In genomic region chr4:96093563-96093962, GRCh38 we compare ENCODE assay signal across 15 cellular contexts.
DNase-seq lines count a peak whose midpoint lies in the region; ATAC-seq and TF ChIP-seq lines count a peak whose summit lies in the region.
"Had no signal": no experiment of that assay in that cellular context is flagged by ENCODE, and none has a peak within 500 bp of the region (broad histone marks: within the 10 kb centered on the region; RNA-seq: fewer than 3 reads in every experiment).

No MANE protein-coding gene starts in this region.

- H3K9me3 Mint-ChIP-seq in T-cell: peaks cover 0 to 6% (median 3%) of the 10 kb centered on the region in 3 donors

- H4K20me1 ChIP-seq in HCT116 (ENCODE audit: insufficient read depth): no peaks in the 10 kb centered on the region

- intact Hi-C loops in HCT116 (cut with micrococcal nuclease): no loop called here

- no peak overlapping the region for H3K27ac ChIP-seq in HCT116 (ENCODE audit: low read depth, low read length)
- H3K27ac ChIP-seq: KMS-11 had no signal

- no peak overlapping the region for H3K4me3 ChIP-seq in HCT116 (replicated peaks in 1 of 2; ENCODE audit: low read depth in 1 of 2, low read length in 2 of 2)
- H3K4me3 ChIP-seq in neuron (ENCODE audit: low read length): no peak overlapping the region

- H3K9me2 ChIP-seq in HCT116 (ENCODE audit: insufficient read depth): no peaks in the 10 kb centered on the region

- no peak overlapping the region for H3K4me2 ChIP-seq in HCT116 (ENCODE audit: low read length)
- H3K4me2 ChIP-seq: KMS-11 had no signal

- H3K27ac Mint-ChIP-seq in T-cell: no peak overlapping the region

- RAD21 ChIA-PET in HCT116 (lab: Charles Lee; ENCODE audit: low non-redundant PET in 1 of 2, low total read pairs in 2 of 2, uncharacterized antibody in 2 of 2, unreplicated experiment in 2 of 2): no interaction called here

- H3K4me1 Mint-ChIP-seq in T-cell: no peaks in the 10 kb centered on the region

- TF ChIP-seq CTCF in HCT116 (IDR thresholded peaks at IDR 0.05 in 2 of 3, conservative IDR thresholded peaks at IDR 0.05 in 1 of 3; ENCODE audit: borderline replicate concordance in 1 of 3, insufficient read depth in 1 of 3, low read depth in 2 of 3, low read length in 2 of 3): no peak

- no peaks in the 10 kb centered on the region for H3K36me3 ChIP-seq in HCT116 (ENCODE audit: control insufficient read depth in 1 of 2, insufficient read depth in 2 of 2, low read length in 2 of 2)
- no peaks in the 10 kb centered on the region for H3K36me3 ChIP-seq in neuron (ENCODE audit: insufficient read depth, low read length)

- no peak overlapping the region for H3K9ac ChIP-seq in HCT116 (ENCODE audit: low read length)
- H3K9ac ChIP-seq: KMS-11 had no signal

- H2AFZ ChIP-seq in HCT116 (ENCODE audit: low read depth, low read length, poor library complexity, severe bottlenecking): peak overlapping the region; percentile 49
- H2AFZ ChIP-seq in neuron (ENCODE audit: low read depth, low read length): peak overlapping the region; percentile 56

- DNase-seq in HCT116 (ENCODE audit: low read depth, low spot score): no peak
- DNase-seq in NCI-H146 treated with DMSO at 0.1 percent for 48 hours (lab: John Stamatoyannopoulos, UW; ENCODE audit: unreplicated experiment): no peak
- no peak for DNase-seq in erythroblast (lab: John Stamatoyannopoulos, UW)
- no peak for DNase-seq in T-cell
- DNase-seq: AML-193, Caco-2, NCI-H187 treated with DMSO at 0.1 percent for 48 hours, NCI-H446, PC-3 had no signal

- POLR2A ChIA-PET in HCT116 (lab: Charles Lee): no interaction called here
- POLR2A ChIA-PET in T-cell (lab: Charles Lee): no interaction called here

- H3K27me3 Mint-ChIP-seq in T-cell: no peaks in the 10 kb centered on the region

- no peaks in the 10 kb centered on the region for H3K9me3 ChIP-seq in HCT116 (ENCODE audit: control insufficient read depth in 1 of 2, insufficient read depth in 1 of 2, low read depth in 1 of 2, low read length in 2 of 2)
- no peaks in the 10 kb centered on the region for H3K9me3 ChIP-seq in neuron (ENCODE audit: low read length)
- H3K9me3 ChIP-seq: Caco-2 had no signal

- TF ChIP-seq RAD21 in HCT116 (IDR thresholded peaks at IDR 0.05; ENCODE audit: low read depth): no peak

- H3K27me3 ChIP-seq in HCT116 (ENCODE audit: insufficient read depth, low read length): no peaks in the 10 kb centered on the region
- H3K27me3 ChIP-seq in neuron (ENCODE audit: insufficient read depth, low read length): no peaks in the 10 kb centered on the region

- no TSS peak for BruUV-seq in HCT116 (replicated peaks; lab: Mats Ljungman, UMichigan)

- CTCF ChIA-PET in HCT116 (lab: Charles Lee): no interaction called here
- CTCF ChIA-PET in T-cell (lab: Charles Lee): no interaction called here

- no peak overlapping the region for H3K4me3 Mint-ChIP-seq in T-cell

- no peaks in the 10 kb centered on the region for H3K79me2 ChIP-seq in HCT116 (ENCODE audit: insufficient read depth, low read length)

- ATAC-seq in GM18520 (IDR thresholded peaks at IDR 0.05; ENCODE audit: unreplicated experiment) (peak; percentile 36), HCT116 (no peak), HG03354 (IDR thresholded peaks at IDR 0.05; ENCODE audit: poor library complexity, severe bottlenecking, unreplicated experiment) (peak; percentile 48), HG03097 (IDR thresholded peaks at IDR 0.05; ENCODE audit: low FRiP score, unreplicated experiment) (no peak), T-cell (replicated peaks in 1 of 4) (no peak)
- ATAC-seq: HepG2, PC-3 had no signal

- TF ChIP-seq POLR2A in HCT116 (IDR thresholded peaks at IDR 0.05; ENCODE audit: borderline replicate concordance, extremely low read depth, insufficient read depth, insufficient read length): no peak
- no peak for TF ChIP-seq POLR2A in erythroblast (IDR thresholded peaks at IDR 0.05; ENCODE audit: low read length)

- H3K4me1 ChIP-seq in HCT116 (ENCODE audit: control insufficient read depth in 1 of 2, insufficient read depth in 2 of 2, low read length in 2 of 2) (no peaks in the 10 kb centered on the region), neuron (ENCODE audit: insufficient read depth, low read length) (peaks cover 10% of the 10 kb centered on the region)
- H3K4me1 ChIP-seq: Caco-2 had no signal

- H3K36me3 Mint-ChIP-seq in T-cell: no peaks in the 10 kb centered on the region

TF ChIP-seq in HCT116, 20 proteins besides CTCF, POLR2A, EP300 and RAD21:
- no peak for TF ChIP-seq ZBTB33 (IDR thresholded peaks at IDR 0.05; ENCODE audit: extremely low read depth, insufficient replicate concordance, low read length)
- TF ChIP-seq SIN3A (IDR thresholded peaks at IDR 0.05; ENCODE audit: low read depth): no peak
- TF ChIP-seq EZH2 (IDR thresholded peaks at IDR 0.05): no peak
- no peak for TF ChIP-seq SP1 (IDR thresholded peaks at IDR 0.05; ENCODE audit: low read depth)
- TF ChIP-seq, protein P1, sequence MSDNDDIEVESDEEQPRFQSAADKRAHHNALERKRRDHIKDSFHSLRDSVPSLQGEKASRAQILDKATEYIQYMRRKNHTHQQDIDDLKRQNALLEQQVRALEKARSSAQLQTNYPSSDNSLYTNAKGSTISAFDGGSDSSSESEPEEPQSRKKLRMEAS (IDR thresholded peaks at IDR 0.05): no peak
- no peak for TF ChIP-seq EZH2phosphoT487 (IDR thresholded peaks at IDR 0.05; ENCODE audit: borderline replicate concordance)
- TF ChIP-seq ZNF274 (IDR thresholded peaks at IDR 0.05; ENCODE audit: low read depth, low read length): no peak
- no peak for TF ChIP-seq POLR2AphosphoS5 (IDR thresholded peaks at IDR 0.05; ENCODE audit: low read depth, low read length)
- TF ChIP-seq EGR1 (IDR thresholded peaks at IDR 0.05; ENCODE audit: low read depth): no peak
- no peak for TF ChIP-seq JUND (IDR thresholded peaks at IDR 0.05)
- TF ChIP-seq ATF3 (IDR thresholded peaks at IDR 0.05): no peak
- no peak for TF ChIP-seq SRF (IDR thresholded peaks at IDR 0.05; ENCODE audit: low read depth)
- TF ChIP-seq TCF7L2 (IDR thresholded peaks at IDR 0.05; ENCODE audit: borderline replicate concordance, extremely low read depth, insufficient read depth, insufficient read length): no peak
- no peak for TF ChIP-seq FOSL1 (IDR thresholded peaks at IDR 0.05; ENCODE audit: low read depth)
- TF ChIP-seq, protein P2, sequence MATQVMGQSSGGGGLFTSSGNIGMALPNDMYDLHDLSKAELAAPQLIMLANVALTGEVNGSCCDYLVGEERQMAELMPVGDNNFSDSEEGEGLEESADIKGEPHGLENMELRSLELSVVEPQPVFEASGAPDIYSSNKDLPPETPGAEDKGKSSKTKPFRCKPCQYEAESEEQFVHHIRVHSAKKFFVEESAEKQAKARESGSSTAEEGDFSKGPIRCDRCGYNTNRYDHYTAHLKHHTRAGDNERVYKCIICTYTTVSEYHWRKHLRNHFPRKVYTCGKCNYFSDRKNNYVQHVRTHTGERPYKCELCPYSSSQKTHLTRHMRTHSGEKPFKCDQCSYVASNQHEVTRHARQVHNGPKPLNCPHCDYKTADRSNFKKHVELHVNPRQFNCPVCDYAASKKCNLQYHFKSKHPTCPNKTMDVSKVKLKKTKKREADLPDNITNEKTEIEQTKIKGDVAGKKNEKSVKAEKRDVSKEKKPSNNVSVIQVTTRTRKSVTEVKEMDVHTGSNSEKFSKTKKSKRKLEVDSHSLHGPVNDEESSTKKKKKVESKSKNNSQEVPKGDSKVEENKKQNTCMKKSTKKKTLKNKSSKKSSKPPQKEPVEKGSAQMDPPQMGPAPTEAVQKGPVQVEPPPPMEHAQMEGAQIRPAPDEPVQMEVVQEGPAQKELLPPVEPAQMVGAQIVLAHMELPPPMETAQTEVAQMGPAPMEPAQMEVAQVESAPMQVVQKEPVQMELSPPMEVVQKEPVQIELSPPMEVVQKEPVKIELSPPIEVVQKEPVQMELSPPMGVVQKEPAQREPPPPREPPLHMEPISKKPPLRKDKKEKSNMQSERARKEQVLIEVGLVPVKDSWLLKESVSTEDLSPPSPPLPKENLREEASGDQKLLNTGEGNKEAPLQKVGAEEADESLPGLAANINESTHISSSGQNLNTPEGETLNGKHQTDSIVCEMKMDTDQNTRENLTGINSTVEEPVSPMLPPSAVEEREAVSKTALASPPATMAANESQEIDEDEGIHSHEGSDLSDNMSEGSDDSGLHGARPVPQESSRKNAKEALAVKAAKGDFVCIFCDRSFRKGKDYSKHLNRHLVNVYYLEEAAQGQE (IDR thresholded peaks at IDR 0.05; ENCODE audit: low read depth): no peak
- TF ChIP-seq ZFX (IDR thresholded peaks at IDR 0.05): no peak
- no peak for TF ChIP-seq YY1 (IDR thresholded peaks at IDR 0.05; ENCODE audit: extremely low read depth, insufficient replicate concordance, low read depth, low read length)
TF ChIP-seq in HCT116: peak in this region for 0.

Comparison
In these comparisons a context has a peak if more than half of its experiments do, and no peak if none do; other contexts are left out.
1. ATAC-seq: peak in GM18520 (single experiment) and HG03354 (single experiment); none in HCT116 (single experiment), HG03097 (single experiment) and T-cell (0 of 4).